Comparison of ENCODE assay signal across 8 cellular contexts in the genomic region with DNA sequence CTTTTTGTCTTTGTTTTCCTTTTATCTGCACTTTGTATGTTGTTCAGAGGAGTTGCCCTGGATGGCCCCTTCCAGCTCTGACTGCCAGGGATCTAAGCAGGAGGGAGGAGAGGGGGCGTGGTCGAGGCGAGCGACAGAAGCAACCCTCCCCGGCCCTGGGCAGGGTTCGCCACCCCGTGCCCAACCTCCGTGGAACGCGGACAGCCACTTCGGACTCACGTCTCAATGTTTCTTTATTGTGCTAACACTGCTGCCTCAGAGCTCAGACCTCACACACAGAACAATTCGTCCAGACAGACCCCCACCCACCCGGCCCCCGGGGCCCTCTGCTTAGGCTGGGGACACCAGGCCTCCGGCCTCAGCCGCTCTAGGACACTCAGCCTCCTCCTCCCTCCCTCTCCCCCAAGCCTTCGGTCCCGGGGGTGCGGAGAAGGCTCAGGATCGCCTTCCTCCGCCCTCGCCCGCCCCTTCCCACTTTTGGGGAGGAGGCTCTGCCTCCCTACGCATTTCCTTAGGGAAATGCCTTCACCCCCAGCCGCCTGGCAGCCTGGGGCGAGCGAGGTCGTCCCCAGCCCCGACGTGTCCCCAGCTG. TPM values are rescaled to one million over a fixed set of nuclear protein-coding genes. Genes with fewer than 3 reads are reported as not detected.
DNase-seq lines count a peak whose midpoint lies in the region; ATAC-seq and TF ChIP-seq lines count a peak whose summit lies in the region.

No MANE protein-coding gene starts in this region.

- WGBS in IMR-90 (ENCODE audit: extremely low coverage in 2 of 2, insufficient read length in 1 of 2), 2 experiments = 0% methylated on average over 4 of the region's 31 CpGs; no CpG with 5 or more reads in 1 of the 2 experiments
- WGBS in mesodermal cell (ENCODE audit: insufficient coverage in 2 of 2), 2 experiments = 0% methylated on average over 18 to 26 of the region's 31 CpGs
- WGBS in suprapubic skin = 0% methylated on average over 16 of the region's 31 CpGs

- intact Hi-C loops in IMR-90 (cut with micrococcal nuclease) = loop anchor here (2.0 kb wide), 1 partner anchor 71 kb away; the partner anchor contains the start of gene TAGLN2

- H3K4me1 Mint-ChIP-seq in activated CD4-positive, alpha-beta memory T cell treated with anti-CD3 and anti-CD28 coated beads, Interleukin-2, amount 10 ng/mL, durations not matched to agents 7 days and 5 days = peaks cover 10% of the 10 kb centered on the region

- peak overlapping the region; percentile 90 for H2AFZ ChIP-seq in IMR-90 (replicated peaks; ENCODE audit: low read length, poor library complexity)

- no peak overlapping the region for H2BK20ac ChIP-seq in IMR-90 (ENCODE audit: low read depth, low read length)

- peaks cover 8% of the 10 kb centered on the region for H3K9me1 ChIP-seq in IMR-90 (ENCODE audit: insufficient read depth, low read length)

- H3K36me3 ChIP-seq in IMR-90 (ENCODE audit: control insufficient read depth, insufficient read depth, low read length) (no peaks in the 10 kb centered on the region), mesodermal cell (ENCODE audit: control insufficient read depth, insufficient read depth, low read length) (no peaks in the 10 kb centered on the region), suprapubic skin (no peaks in the 10 kb centered on the region)

- no peaks in the 10 kb centered on the region for H4K20me1 ChIP-seq in IMR-90 (ENCODE audit: insufficient read depth, low read length)

- TF ChIP-seq CTCF in IMR-90 (conservative IDR thresholded peaks at IDR 0.05; ENCODE audit: low read depth, low read length) (no peak), epithelial cell of proximal tubule (conservative IDR thresholded peaks at IDR 0.05; ENCODE audit: low read depth, low read length) (no peak), suprapubic skin (IDR thresholded peaks at IDR 0.05) (no peak)

- no peak for TF ChIP-seq POLR2A in IMR-90 (IDR thresholded peaks at IDR 0.05; ENCODE audit: low read depth, low read length)
- TF ChIP-seq POLR2A in suprapubic skin (IDR thresholded peaks at IDR 0.05) = no peak

- peak overlapping the region; percentile 75 for H3K27ac ChIP-seq in IMR-90 (ENCODE audit: insufficient read depth, low read length)
- no peak overlapping the region for H3K27ac ChIP-seq in mesodermal cell (ENCODE audit: low read depth, low read length, severe bottlenecking)
- H3K27ac ChIP-seq in suprapubic skin = peak overlapping the region; percentile 95

- no peak overlapping the region for H2BK15ac ChIP-seq in IMR-90 (ENCODE audit: low read depth, low read length)

- H4K91ac ChIP-seq in IMR-90 (ENCODE audit: insufficient read depth, low read depth, low read length) = peak overlapping the region; percentile 37; the same call in 1 of the 2 replicates

- H3K4me3 Mint-ChIP-seq in activated CD4-positive, alpha-beta memory T cell treated with anti-CD3 and anti-CD28 coated beads, Interleukin-2, amount 10 ng/mL, durations not matched to agents 7 days and 5 days = peak overlapping the region; percentile 68

- no peaks in the 10 kb centered on the region for H3K27me3 Mint-ChIP-seq in activated CD4-positive, alpha-beta memory T cell treated with anti-CD3 and anti-CD28 coated beads, Interleukin-2, amount 10 ng/mL, durations not matched to agents 7 days and 5 days

- peak overlapping the region; percentile 40 for H3K18ac ChIP-seq in IMR-90 (ENCODE audit: low read depth, low read length)

- H2BK5ac ChIP-seq in IMR-90 (ENCODE audit: low read depth, low read length, poor library complexity, severe bottlenecking) = peak overlapping the region; percentile 70

- POLR2A ChIA-PET in IMR-90 (lab: Charles Lee; ENCODE audit: unreplicated experiment) = interaction anchor here (0.6 to 0.8 kb wide), 2 partner anchors 13 to 62 kb away, joined by 3 read pairs; no protein-coding TSS in a partner anchor
- POLR2A ChIA-PET in activated CD4-positive, alpha-beta memory T cell treated with anti-CD3 and anti-CD28 coated beads, Interleukin-2, amount 10 ng/mL, durations not matched to agents 7 days and 5 days (lab: Charles Lee) = interaction anchor here (1.1 to 1.5 kb wide), 7 partner anchors 13 to 68 kb away, joined by 3 to 7 read pairs (median 4); partner anchors contain the start of gene SLAMF8

- BruUV-seq in IMR-90 (replicated peaks; lab: Mats Ljungman, UMichigan) = no TSS peak

- H4K8ac ChIP-seq in IMR-90 (ENCODE audit: low read depth in 2 of 2, low read length in 2 of 2) = peak overlapping the region; percentile 65 to 88

- peak overlapping the region; percentile 72 for H3K9ac ChIP-seq in IMR-90 (ENCODE audit: low read depth, low read length)

- H3K56ac ChIP-seq in IMR-90 (ENCODE audit: extremely low read depth, insufficient read depth, low read length) = no peak overlapping the region; the same call in 1 of the 2 replicates

- dilution Hi-C loops in IMR-90 (cut with HindIII; ENCODE audit: low sequenced_read_pairs, unreplicated experiment) = no loop called here

- H3K4me1 ChIP-seq in IMR-90 (ENCODE audit: control insufficient read depth, insufficient read depth, low read length) (peaks cover 4% of the 10 kb centered on the region), mesodermal cell (ENCODE audit: control insufficient read depth, insufficient read depth, low read length, poor library complexity, severe bottlenecking) (peaks cover 35% of the 10 kb centered on the region), suprapubic skin (peaks cover 36% of the 10 kb centered on the region)

- no peaks in the 10 kb centered on the region for H3K9me3 Mint-ChIP-seq in activated CD4-positive, alpha-beta memory T cell treated with anti-CD3 and anti-CD28 coated beads, Interleukin-2, amount 10 ng/mL, durations not matched to agents 7 days and 5 days

- no peaks in the 10 kb centered on the region for H3K9me3 ChIP-seq in IMR-90 (ENCODE audit: control insufficient read depth, insufficient read depth, low read length)
- H3K9me3 ChIP-seq in mesodermal cell (ENCODE audit: control insufficient read depth, low read length) = no peaks in the 10 kb centered on the region
- H3K9me3 ChIP-seq in suprapubic skin = no peaks in the 10 kb centered on the region

- peaks cover 0 to 14% of the 10 kb centered on the region in 2 experiments; a peak in 2 of 4 replicates for H3K79me1 ChIP-seq in IMR-90 (ENCODE audit: low read depth in 1 of 2, low read length in 2 of 2)

- H2AK5ac ChIP-seq in IMR-90 (ENCODE audit: low read depth, low read length) = peak overlapping the region; percentile 67; the same call in 1 of the 2 replicates

- peak overlapping the region; percentile 69 for H2AK9ac ChIP-seq in IMR-90 (replicated peaks; ENCODE audit: low read depth, low read length, poor library complexity)

- peak overlapping the region; percentile 7; the same call in 1 of the 2 replicates for H2BK120ac ChIP-seq in IMR-90 (ENCODE audit: low read depth, low read length)

- DNase-seq in G401 (ENCODE audit: low spot score) = peak; percentile 62
- DNase-seq in IMR-90 = no peak
- DNase-seq in activated CD4-positive, alpha-beta memory T cell treated with anti-CD3 and anti-CD28 coated beads, Interleukin-2, amount 10 ng/mL, durations not matched to agents 7 days and 5 days = no peak
- DNase-seq in epithelial cell of proximal tubule (ENCODE audit: low read depth) = no peak
- peak; percentile 83 to 87 for DNase-seq in suprapubic skin (ENCODE audit: low spot score in 2 of 2)
- no peak for DNase-seq in middle frontal gyrus (ENCODE audit: extremely low spot score, low spot score)

- H3K36me3 Mint-ChIP-seq in activated CD4-positive, alpha-beta memory T cell treated with anti-CD3 and anti-CD28 coated beads, Interleukin-2, amount 10 ng/mL, durations not matched to agents 7 days and 5 days (ENCODE audit: low read depth) = no peaks in the 10 kb centered on the region

- no peak for TF ChIP-seq EP300 in suprapubic skin (IDR thresholded peaks at IDR 0.05)

- peak overlapping the region; percentile 88 for H3K4ac ChIP-seq in IMR-90 (ENCODE audit: low read depth, low read length)

- peak overlapping the region; percentile 78 for H4K5ac ChIP-seq in IMR-90 (ENCODE audit: low read depth, low read length)

- peak overlapping the region; percentile 29 for H3K14ac ChIP-seq in IMR-90 (replicated peaks; ENCODE audit: low read depth, low read length)

- CTCF ChIA-PET in IMR-90 (lab: Yijun Ruan, JAX) = interaction anchor here (0.8 to 1.5 kb wide), 6 partner anchors 22 to 64 kb away, joined by 3 to 4 read pairs (median 4); no protein-coding TSS in a partner anchor
- CTCF ChIA-PET in activated CD4-positive, alpha-beta memory T cell treated with anti-CD3 and anti-CD28 coated beads, Interleukin-2, amount 10 ng/mL, durations not matched to agents 7 days and 5 days (lab: Charles Lee) = interaction anchor here (0.8 to 4.5 kb wide), 5 partner anchors 10 to 64 kb away, joined by 3 to 21 read pairs (median 5); partner anchors contain the start of gene SLAMF8

- H3K27ac Mint-ChIP-seq in activated CD4-positive, alpha-beta memory T cell treated with anti-CD3 and anti-CD28 coated beads, Interleukin-2, amount 10 ng/mL, durations not matched to agents 7 days and 5 days = no peak overlapping the region

- peak overlapping the region; percentile 88 for H3K4me2 ChIP-seq in IMR-90 (ENCODE audit: low read depth, low read length)

- H3K27me3 ChIP-seq in IMR-90 (ENCODE audit: control insufficient read depth, insufficient read depth, low read length) (no peaks in the 10 kb centered on the region), suprapubic skin (no peaks in the 10 kb centered on the region)

- TF ChIP-seq RAD21 in IMR-90 (IDR thresholded peaks at IDR 0.05; ENCODE audit: low read length) = no peak

- peak overlapping the region; percentile 18; the same call in 1 of the 2 replicates for H3K23ac ChIP-seq in IMR-90 (ENCODE audit: low read depth, low read length)

- in situ Hi-C loops in G401 (cut with HindIII; ENCODE audit: low sequenced_read_pairs) (no loop called here), IMR-90 (cut with MboI; ENCODE audit: low sequenced_read_pairs) (no loop called here)

- ATAC-seq in IMR-90 (ENCODE audit: low read depth) (peak; percentile 69), GM18498 (IDR thresholded peaks at IDR 0.05; ENCODE audit: unreplicated experiment) (no peak)

- peak overlapping the region; percentile 62 for H3K4me3 ChIP-seq in IMR-90 (ENCODE audit: insufficient read depth, low read depth, low read length)
- H3K4me3 ChIP-seq in epithelial cell of proximal tubule (ENCODE audit: low read depth, low read length) = peak overlapping the region; percentile 71
- H3K4me3 ChIP-seq in mesodermal cell (ENCODE audit: extremely low read depth, insufficient read depth, low read length, poor library complexity, severe bottlenecking) = peak overlapping the region; percentile 37
- peak overlapping the region; percentile 67 for H3K4me3 ChIP-seq in suprapubic skin

RNA-seq across cellular contexts. Expression of gene VSIG8, which starts 8.3 kb away (rescaled TPM):
- total RNA-seq in G401 (2014; rRNA removed; shearing (Covaris generic)) = not detected in 2 replicates
- total RNA-seq in IMR-90 (2012; rRNA removed) (not detected in 2 replicates), epithelial cell of proximal tubule (not detected in 2 replicates), suprapubic skin (10 to 100 TPM; 18.1 to 62.2 (median 25.7) TPM)
- polyA plus RNA-seq in IMR-90 (2012; rRNA removed) = not detected in 2 replicates
- polyA plus RNA-seq in IMR-90 (2012; cell fraction: cytosol; rRNA removed) = 0.05 TPM in 1 of 2 replicates, not detected in the other
- polyA plus RNA-seq in IMR-90 (2012; cell fraction: nucleus; rRNA removed; ENCODE audit: low replicate concordance) = 0.05 and 0.37 TPM in 2 replicates
- total RNA-seq in activated CD4-positive, alpha-beta memory T cell treated with anti-CD3 and anti-CD28 coated beads, Interleukin-2, amount 10 ng/mL, durations not matched to agents 7 days and 5 days = not detected
- polyA plus RNA-seq in mesodermal cell (2013, experiment 1 of 2) = not detected
- polyA plus RNA-seq in mesodermal cell (2013, experiment 2 of 2) = not detected

RNA-seq across cellular contexts. Expression of gene SLAMF8, which starts 27.5 kb away (rescaled TPM):
- total RNA-seq in G401 (2014; rRNA removed; shearing (Covaris generic)) = not detected in 2 replicates
- total RNA-seq in IMR-90 (2012; rRNA removed) (not detected in 2 replicates), epithelial cell of proximal tubule (not detected in 2 replicates), suprapubic skin (1 to 10 TPM; 2.7 to 5.5 (median 3.9) TPM)
- polyA plus RNA-seq in IMR-90 (2012; rRNA removed) = 0.04 and 0.07 TPM in 2 replicates
- 0.04 and 0.07 TPM in 2 replicates for polyA plus RNA-seq in IMR-90 (2012; cell fraction: cytosol; rRNA removed)
- 0.06 TPM in 1 of 2 replicates, not detected in the other for polyA plus RNA-seq in IMR-90 (2012; cell fraction: nucleus; rRNA removed; ENCODE audit: low replicate concordance)
- total RNA-seq in activated CD4-positive, alpha-beta memory T cell treated with anti-CD3 and anti-CD28 coated beads, Interleukin-2, amount 10 ng/mL, durations not matched to agents 7 days and 5 days = under 1 TPM; 0.10 to 0.15 TPM
- polyA plus RNA-seq in mesodermal cell (2013, experiment 1 of 2) = not detected
- not detected for polyA plus RNA-seq in mesodermal cell (2013, experiment 2 of 2)

RNA-seq across cellular contexts. Expression of gene CFAP45, which starts 45.8 kb away (rescaled TPM):
- total RNA-seq in G401 (2014; rRNA removed; shearing (Covaris generic)) = not detected in 2 replicates
- total RNA-seq in IMR-90 (2012; rRNA removed) = 0.56 and 0.72 TPM in 2 replicates
- 0.51 and 0.55 TPM in 2 replicates for polyA plus RNA-seq in IMR-90 (2012; rRNA removed)
- polyA plus RNA-seq in IMR-90 (2012; cell fraction: cytosol; rRNA removed) = 0.14 and 0.71 TPM in 2 replicates
- polyA plus RNA-seq in IMR-90 (2012; cell fraction: nucleus; rRNA removed; ENCODE audit: low replicate concordance) = 0.63 and 1.3 TPM in 2 replicates
- 1 to 10 TPM; 1.0 to 1.3 TPM for total RNA-seq in activated CD4-positive, alpha-beta memory T cell treated with anti-CD3 and anti-CD28 coated beads, Interleukin-2, amount 10 ng/mL, durations not matched to agents 7 days and 5 days
- total RNA-seq in epithelial cell of proximal tubule = 0.46 and 0.65 TPM in 2 replicates
- 1.4 TPM for polyA plus RNA-seq in mesodermal cell (2013, experiment 1 of 2)
- 1.8 TPM for polyA plus RNA-seq in mesodermal cell (2013, experiment 2 of 2)
- 1 to 10 TPM in 3 of 4 donors, under 1 TPM in 1; 0.78 to 2.1 (median 1.6) TPM for total RNA-seq in suprapubic skin

RNA-seq across cellular contexts. Expression of gene FCRL6, which starts 52.0 kb away (rescaled TPM):
- total RNA-seq in G401 (2014; rRNA removed; shearing (Covaris generic)) = not detected in 2 replicates
- total RNA-seq in IMR-90 (2012; rRNA removed) = not detected in 2 replicates
- polyA plus RNA-seq in IMR-90 (2012; rRNA removed) = not detected in 2 replicates
- polyA plus RNA-seq in IMR-90 (2012; cell fraction: cytosol; rRNA removed) = not detected in 2 replicates
- 0.05 TPM in 1 of 2 replicates, not detected in the other for polyA plus RNA-seq in IMR-90 (2012; cell fraction: nucleus; rRNA removed; ENCODE audit: low replicate concordance)
- total RNA-seq in activated CD4-positive, alpha-beta memory T cell treated with anti-CD3 and anti-CD28 coated beads, Interleukin-2, amount 10 ng/mL, durations not matched to agents 7 days and 5 days = not detected
- not detected in 2 replicates for total RNA-seq in epithelial cell of proximal tubule
- not detected for polyA plus RNA-seq in mesodermal cell (2013, experiment 1 of 2)
- polyA plus RNA-seq in mesodermal cell (2013, experiment 2 of 2) = not detected
- under 1 TPM in 1 of 4 donors, not detected in 3; 0.49 TPM for total RNA-seq in suprapubic skin

Comparison
In these comparisons a context has a peak if more than half of its experiments do, and no peak if none do; other contexts are left out.
1. DNase-seq: peak in G401 (single experiment) and suprapubic skin (2 of 2); none in IMR-90 (single experiment), activated CD4-positive, alpha-beta memory T cell treated with anti-CD3 and anti-CD28 coated beads, Interleukin-2, amount 10 ng/mL, durations not matched to agents 7 days and 5 days (single experiment), epithelial cell of proximal tubule (single experiment) and middle frontal gyrus (single experiment).
2. RNA of gene VSIG8, which starts 8.3 kb away (total RNA-seq): 18.1 to 62.2 TPM in suprapubic skin; not detected in G401, not detected in IMR-90, not detected in activated CD4-positive, alpha-beta memory T cell treated with anti-CD3 and anti-CD28 coated beads, Interleukin-2, amount 10 ng/mL, durations not matched to agents 7 days and 5 days and not detected in epithelial cell of proximal tubule; every median in the first group is over 10 times any median in the second.
3. Peak in every context shown above with its lines, with median percentiles within 50 percentile points of each other: H3K4me3 ChIP-seq.